Comparison of ENCODE assay signal across 9 cellular contexts in the genomic region with DNA sequence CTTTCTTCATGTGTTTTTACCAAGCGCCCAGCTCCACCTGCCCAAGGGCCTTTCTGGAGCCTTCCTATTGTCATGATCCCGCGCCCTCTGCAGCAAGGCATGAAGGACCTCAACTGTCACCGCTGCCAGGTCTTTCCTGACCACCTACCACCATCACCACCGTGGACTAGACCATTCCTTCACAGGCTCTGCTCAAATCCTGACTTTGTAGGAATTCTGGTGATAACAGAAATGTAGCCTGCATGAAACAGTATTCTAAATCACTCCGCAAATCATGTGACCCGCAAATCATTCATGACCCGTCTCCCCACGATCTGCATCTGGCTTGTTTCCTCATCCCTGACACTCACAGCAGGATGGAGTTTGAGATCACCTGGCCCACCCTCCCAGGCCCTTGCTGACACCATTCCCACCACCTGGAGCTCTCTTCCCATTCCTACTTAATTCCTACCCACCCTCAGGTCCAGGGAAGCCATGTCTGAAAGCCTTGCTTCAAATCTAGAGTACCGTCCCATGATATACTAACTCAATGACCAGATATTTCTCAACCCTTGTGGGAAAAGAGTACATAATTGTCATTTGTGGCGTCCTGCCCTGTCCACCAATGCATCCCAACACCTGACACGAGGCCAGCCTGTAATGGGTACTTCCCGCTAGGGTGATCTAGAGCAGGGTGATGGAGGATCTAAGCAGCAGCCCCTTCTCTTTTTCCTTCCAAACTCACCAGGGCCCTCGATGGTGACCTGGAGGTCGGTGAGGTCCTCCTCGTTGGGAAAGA. TPM values are rescaled to one million over a fixed set of nuclear protein-coding genes. Genes with fewer than 3 reads are reported as not detected.
DNase-seq lines count a peak whose midpoint lies in the region; ATAC-seq, FAIRE-seq and TF ChIP-seq lines count a peak whose summit lies in the region.
"Had no signal": no experiment of that assay in that cellular context is flagged by ENCODE, and none has a peak within 500 bp of the region (broad histone marks: within the 10 kb centered on the region; RNA-seq: fewer than 3 reads in every experiment).

No MANE protein-coding gene starts in this region.

- SMC1A ChIA-PET in GM12878 (lab: Charles Lee; ENCODE audit: uncharacterized antibody, unreplicated experiment) = interaction anchor here (1.0 kb wide), 1 partner anchor 22 kb away, joined by 3 read pairs; a partner anchor contains a TSS

- in situ Hi-C loops in GM12878 (cut with MboI) = no loop called here

- POLR2A ChIA-PET in GM12878 (lab: Charles Lee) = interaction anchor here (0.5 to 3.2 kb wide), 8 partner anchors 16 to 726 kb away, joined by 3 to 21 read pairs (median 5); a partner anchor contains a TSS

- H3K4me3 ChIP-seq in HFF-Myc (replicated peaks; ENCODE audit: low read depth, low read length) = peak overlapping the region; percentile 90
- H3K4me3 ChIP-seq in GM12878 = peak overlapping the region; percentile 93
- H3K4me3 ChIP-seq in mononuclear cell (ENCODE audit: low read length) = peak overlapping the region; percentile 79

- peak overlapping the region; percentile 93 for H3K9ac ChIP-seq in GM12878 (ENCODE audit: control insufficient read depth, insufficient read depth, low read length)

- peaks cover 12 to 22% of the 10 kb centered on the region in 2 experiments; a peak in 3 of 4 replicates for H3K36me3 ChIP-seq in GM12878 (ENCODE audit: control insufficient read depth in 2 of 2, insufficient read depth in 2 of 2, low read length in 1 of 2)

- no peak for TF ChIP-seq CTCF in 22Rv1 (IDR thresholded peaks at IDR 0.05)
- TF ChIP-seq CTCF in HFF-Myc (IDR thresholded peaks at IDR 0.05; ENCODE audit: low read depth, low read length, missing control alignments) = no peak
- no peak for TF ChIP-seq CTCF in GM12878 (IDR thresholded peaks at IDR 0.05 in 2 of 3, conservative IDR thresholded peaks at IDR 0.05 in 1 of 3; ENCODE audit: control insufficient read depth in 2 of 3, extremely low read depth in 1 of 3, insufficient read depth in 1 of 3, low read depth in 3 of 3, low read length in 3 of 3)

- H3K9me3 ChIP-seq in GM12878 (replicated peaks; ENCODE audit: control insufficient read depth, insufficient read depth, low read length) (peaks cover 5% of the 10 kb centered on the region; the same call in 1 of the 3 replicates), mononuclear cell (ENCODE audit: low read depth, low read length) (no peaks in the 10 kb centered on the region)

- DNase-seq in HFF-Myc (ENCODE audit: extremely low read depth, low read depth) (no peak), GM12878 (ENCODE audit: low read depth, low spot score) (no peak), retina (no peak), SW 1271 (lab: John Stamatoyannopoulos, UW) (no peak), OCI-M1 (lab: John Stamatoyannopoulos, UW) (no peak), SIG-M5 treated with dmso at 0.1 percent for 504 hours (lab: John Stamatoyannopoulos, UW; ENCODE audit: unreplicated experiment) (no peak)

- FAIRE-seq in GM12878 (lab: Jason Lieb, UNC) = no peak

- TF ChIP-seq POLR2A in GM12878 (IDR thresholded peaks at IDR 0.05; ENCODE audit: low read depth, low read length) = peak; percentile 41

- peaks cover 3% of the 10 kb centered on the region for H4K20me1 ChIP-seq in GM12878 (ENCODE audit: control insufficient read depth, insufficient read depth)

- RAD21 ChIA-PET in GM12878 (lab: Charles Lee; ENCODE audit: unreplicated experiment) = interaction anchor here (0.7 to 2.3 kb wide), 4 partner anchors 16 to 104 kb away, joined by 3 to 6 read pairs (median 5); a partner anchor contains a TSS

- H3K27me3 ChIP-seq in GM12878 (replicated peaks in 1 of 2; ENCODE audit: control insufficient read depth in 2 of 2, insufficient read depth in 2 of 2, low read length in 1 of 2) (no peaks in the 10 kb centered on the region), mononuclear cell (ENCODE audit: insufficient read depth, low read length) (no peaks in the 10 kb centered on the region)

- H3K79me2 ChIP-seq in GM12878 (ENCODE audit: control insufficient read depth, insufficient read depth, low read length) = peaks cover 41% of the 10 kb centered on the region

- no peak for TF ChIP-seq RAD21 in GM12878 (IDR thresholded peaks at IDR 0.05; ENCODE audit: insufficient read depth, low read depth, low read length)

- TSS peak; percentile 79 for BruUV-seq in GM12878 (replicated peaks; lab: Mats Ljungman, UMichigan)

- no peak for TF ChIP-seq EP300 in GM12878 (IDR thresholded peaks at IDR 0.05; ENCODE audit: borderline replicate concordance in 1 of 2, control insufficient read depth in 1 of 2, low read depth in 2 of 2, low read length in 2 of 2)

- ATAC-seq in GM12878 = no peak

- H2AFZ ChIP-seq in GM12878 (ENCODE audit: control insufficient read depth, low read depth, low read length) = no peak overlapping the region

- intact Hi-C loops in GM12878 (cut with micrococcal nuclease; ENCODE audit: unreplicated experiment) = no loop called here

- peak overlapping the region; percentile 94 for H3K27ac ChIP-seq in 22Rv1
- peak overlapping the region; percentile 98 for H3K27ac ChIP-seq in GM12878 (ENCODE audit: control insufficient read depth, insufficient read depth)

- H3K4me1 ChIP-seq in GM12878 (ENCODE audit: control insufficient read depth, insufficient read depth, low read length) (peaks cover 20% of the 10 kb centered on the region), mononuclear cell (ENCODE audit: insufficient read depth, low read length) (peaks cover 25% of the 10 kb centered on the region)

- CTCF ChIA-PET in GM12878 (lab: Yijun Ruan, JAX) = interaction anchor here (0.7 to 1.5 kb wide), 2 partner anchors 23 to 104 kb away, joined by 3 to 8 read pairs; no protein-coding TSS in a partner anchor

- 29% methylated on average over 16 of the region's 16 CpGs for WGBS in GM12878 (ENCODE audit: insufficient coverage, insufficient replicate concordance, low lambda C conversion rate, missing lambda C conversion rate)

- peak overlapping the region; percentile 95 for H3K4me2 ChIP-seq in GM12878 (ENCODE audit: control insufficient read depth, insufficient read depth)

RNA-seq across cellular contexts. Expression of a gene that starts 1.3 kb away (rescaled TPM):
- 9.4 and 10.2 TPM in 2 replicates for total RNA-seq in GM12878 (2013; cell fraction: nucleolus; rRNA removed)
- total RNA-seq in GM12878 (2014; rRNA removed) = 517 and 640 TPM in 2 replicates
- total RNA-seq in GM12878 (2014; rRNA removed; fragmentation: Illumina TruSeq; extraction: Trizol) = 58.9 and 67.6 TPM in 2 replicates
- total RNA-seq in GM12878 (2021) = 258 and 260 TPM in 2 replicates
- polyA plus RNA-seq in GM12878 (2011; ENCODE audit: low read depth) = 9.6 TPM
- polyA plus RNA-seq in GM12878 (2011; rRNA removed) = 46.6 and 82.3 TPM in 2 replicates
- 101 and 131 TPM in 2 replicates for polyA plus RNA-seq in GM12878 (2011; cell fraction: cytosol; rRNA removed)
- polyA plus RNA-seq in GM12878 (2011; cell fraction: nucleus; rRNA removed) = 105 and 115 TPM in 2 replicates
- polyA plus RNA-seq in GM12878 (2012) = 64.8 and 111 TPM in 2 replicates
- polyA plus RNA-seq in GM12878 (2014; fragmentation: Illumina TruSeq; extraction: Trizol) = 20.6 and 105 TPM in 2 replicates
- polyA plus RNA-seq in GM12878 (2014; fragmentation: Nextera tagmentation; extraction: Ambion mirVana) = 1 to 10 TPM; 2.3 to 5.1 TPM
- 149 and 769 TPM in 2 replicates for polyA plus RNA-seq in GM12878 (2014; rRNA removed)
- polyA plus RNA-seq in GM12878 (2016; fragmentation: Nextera tagmentation; extraction: Ambion mirVana) = 100 to 1,000 TPM; 323 to 417 TPM
- polyA minus RNA-seq in GM12878 (2011; rRNA and poly(A)+ RNA removed) = 29.6 and 57.1 TPM in 2 replicates
- polyA minus RNA-seq in GM12878 (2011; cell fraction: cytosol; rRNA and poly(A)+ RNA removed) = 70.9 and 83.8 TPM in 2 replicates
- 10.4 and 21.0 TPM in 2 replicates for polyA minus RNA-seq in GM12878 (2011; cell fraction: nucleus; rRNA and poly(A)+ RNA removed)
- 20.7 TPM for total RNA-seq in mononuclear cell

RNA-seq across cellular contexts. Expression of a gene that starts 20.5 kb away (rescaled TPM):
- total RNA-seq in GM12878 (2013; cell fraction: nucleolus; rRNA removed) = 122 and 150 TPM in 2 replicates
- total RNA-seq in GM12878 (2014; rRNA removed) (717 and 1,079 TPM in 2 replicates), GM12878 (2014; rRNA removed; fragmentation: Illumina TruSeq; extraction: Trizol) (1,192 and 1,229 TPM in 2 replicates), GM12878 (2021) (3,542 and 3,611 TPM in 2 replicates), mononuclear cell (605 TPM)
- 6,930 TPM for polyA plus RNA-seq in GM12878 (2011; ENCODE audit: low read depth)
- polyA plus RNA-seq in GM12878 (2011; rRNA removed) (139 and 260 TPM in 2 replicates), GM12878 (2014; fragmentation: Illumina TruSeq; extraction: Trizol) (225 and 1,758 TPM in 2 replicates), GM12878 (2014; fragmentation: Nextera tagmentation; extraction: Ambion mirVana) (100 to 1,000 TPM; 290 to 479 TPM), GM12878 (2014; rRNA removed) (1,272 and 1,578 TPM in 2 replicates), GM12878 (2016; fragmentation: Nextera tagmentation; extraction: Ambion mirVana) (100 to 1,000 TPM; 692 to 703 TPM)
- 910 and 1,341 TPM in 2 replicates for polyA plus RNA-seq in GM12878 (2011; cell fraction: cytosol; rRNA removed)
- polyA plus RNA-seq in GM12878 (2011; cell fraction: nucleus; rRNA removed) = 487 and 492 TPM in 2 replicates
- polyA plus RNA-seq in GM12878 (2012) = 4,260 and 4,399 TPM in 2 replicates
- 272 and 502 TPM in 2 replicates for polyA minus RNA-seq in GM12878 (2011; rRNA and poly(A)+ RNA removed)
- 1,150 and 1,184 TPM in 2 replicates for polyA minus RNA-seq in GM12878 (2011; cell fraction: cytosol; rRNA and poly(A)+ RNA removed)
- polyA minus RNA-seq in GM12878 (2011; cell fraction: nucleus; rRNA and poly(A)+ RNA removed) = 130 and 178 TPM in 2 replicates

RNA-seq across cellular contexts. Expression of a gene that starts 22.2 kb away (rescaled TPM):
- total RNA-seq in GM12878 (2013; cell fraction: nucleolus; rRNA removed) = not detected in 2 replicates
- total RNA-seq in GM12878 (2014; rRNA removed) (3.1 and 10.0 TPM in 2 replicates), GM12878 (2014; rRNA removed; fragmentation: Illumina TruSeq; extraction: Trizol) (0.18 and 0.58 TPM in 2 replicates), GM12878 (2021) (16.9 and 17.9 TPM in 2 replicates), mononuclear cell (1.9 TPM)
- polyA plus RNA-seq in GM12878 (2011; ENCODE audit: low read depth) = not detected
- polyA plus RNA-seq in GM12878 (2011; rRNA removed) (0.09 and 0.18 TPM in 2 replicates), GM12878 (2014; fragmentation: Illumina TruSeq; extraction: Trizol) (0.09 TPM in 1 of 2 replicates, not detected in the other), GM12878 (2014; fragmentation: Nextera tagmentation; extraction: Ambion mirVana) (under 1 TPM; 0.05 to 0.10 TPM), GM12878 (2014; rRNA removed) (4.9 and 9.1 TPM in 2 replicates), GM12878 (2016; fragmentation: Nextera tagmentation; extraction: Ambion mirVana) (under 1 TPM in 1 of 2 experiments, not detected in 1; 0.94 TPM)
- polyA plus RNA-seq in GM12878 (2011; cell fraction: cytosol; rRNA removed) = 0.23 TPM in 1 of 2 replicates, not detected in the other
- 0.93 and 1.4 TPM in 2 replicates for polyA plus RNA-seq in GM12878 (2011; cell fraction: nucleus; rRNA removed)
- 0.95 and 1.1 TPM in 2 replicates for polyA plus RNA-seq in GM12878 (2012)
- polyA minus RNA-seq in GM12878 (2011; rRNA and poly(A)+ RNA removed) = not detected in 2 replicates
- 1.9 and 3.3 TPM in 2 replicates for polyA minus RNA-seq in GM12878 (2011; cell fraction: cytosol; rRNA and poly(A)+ RNA removed)
- polyA minus RNA-seq in GM12878 (2011; cell fraction: nucleus; rRNA and poly(A)+ RNA removed) = 0.24 and 0.86 TPM in 2 replicates

RNA-seq across cellular contexts. Expression of a gene that starts 29.7 kb away (rescaled TPM):
- total RNA-seq in GM12878 (2013; cell fraction: nucleolus; rRNA removed) = not detected in 2 replicates
- not detected in 2 replicates for total RNA-seq in GM12878 (2014; rRNA removed)
- not detected in 2 replicates for total RNA-seq in GM12878 (2014; rRNA removed; fragmentation: Illumina TruSeq; extraction: Trizol)
- total RNA-seq in GM12878 (2021) = not detected in 2 replicates
- not detected for polyA plus RNA-seq in GM12878 (2011; ENCODE audit: low read depth)
- not detected in 2 replicates for polyA plus RNA-seq in GM12878 (2011; rRNA removed)
- not detected in 2 replicates for polyA plus RNA-seq in GM12878 (2011; cell fraction: cytosol; rRNA removed)
- polyA plus RNA-seq in GM12878 (2011; cell fraction: nucleus; rRNA removed) = not detected in 2 replicates
- not detected in 2 replicates for polyA plus RNA-seq in GM12878 (2012)
- polyA plus RNA-seq in GM12878 (2014; fragmentation: Illumina TruSeq; extraction: Trizol) = not detected in 2 replicates
- not detected for polyA plus RNA-seq in GM12878 (2014; fragmentation: Nextera tagmentation; extraction: Ambion mirVana)
- polyA plus RNA-seq in GM12878 (2014; rRNA removed) = not detected in 2 replicates
- polyA plus RNA-seq in GM12878 (2016; fragmentation: Nextera tagmentation; extraction: Ambion mirVana) = not detected
- not detected in 2 replicates for polyA minus RNA-seq in GM12878 (2011; rRNA and poly(A)+ RNA removed)
- polyA minus RNA-seq in GM12878 (2011; cell fraction: cytosol; rRNA and poly(A)+ RNA removed) = not detected in 2 replicates
- not detected in 2 replicates for polyA minus RNA-seq in GM12878 (2011; cell fraction: nucleus; rRNA and poly(A)+ RNA removed)
- total RNA-seq in mononuclear cell = not detected
- total RNA-seq: renal cortical epithelial cell had no signal

RNA-seq across cellular contexts. Expression of a gene that starts 36.0 kb away (rescaled TPM):
- not detected in 2 replicates for total RNA-seq in GM12878 (2013; cell fraction: nucleolus; rRNA removed)
- not detected in 2 replicates for total RNA-seq in GM12878 (2014; rRNA removed)
- total RNA-seq in GM12878 (2014; rRNA removed; fragmentation: Illumina TruSeq; extraction: Trizol) = not detected in 2 replicates
- 0.15 TPM in 1 of 2 replicates, not detected in the other for total RNA-seq in GM12878 (2021)
- polyA plus RNA-seq in GM12878 (2011; ENCODE audit: low read depth) = not detected
- not detected in 2 replicates for polyA plus RNA-seq in GM12878 (2011; rRNA removed)
- polyA plus RNA-seq in GM12878 (2011; cell fraction: cytosol; rRNA removed) = not detected in 2 replicates
- polyA plus RNA-seq in GM12878 (2011; cell fraction: nucleus; rRNA removed) = not detected in 2 replicates
- polyA plus RNA-seq in GM12878 (2012) = 0.07 and 0.17 TPM in 2 replicates
- not detected in 2 replicates for polyA plus RNA-seq in GM12878 (2014; fragmentation: Illumina TruSeq; extraction: Trizol)
- not detected for polyA plus RNA-seq in GM12878 (2014; fragmentation: Nextera tagmentation; extraction: Ambion mirVana)
- not detected in 2 replicates for polyA plus RNA-seq in GM12878 (2014; rRNA removed)
- not detected for polyA plus RNA-seq in GM12878 (2016; fragmentation: Nextera tagmentation; extraction: Ambion mirVana)
- polyA minus RNA-seq in GM12878 (2011; rRNA and poly(A)+ RNA removed) = not detected in 2 replicates
- polyA minus RNA-seq in GM12878 (2011; cell fraction: cytosol; rRNA and poly(A)+ RNA removed) = not detected in 2 replicates
- not detected in 2 replicates for polyA minus RNA-seq in GM12878 (2011; cell fraction: nucleus; rRNA and poly(A)+ RNA removed)
- 0.10 TPM for total RNA-seq in mononuclear cell
